17 cellular contexts compared by ENCODE assay signal in the genomic region with DNA sequence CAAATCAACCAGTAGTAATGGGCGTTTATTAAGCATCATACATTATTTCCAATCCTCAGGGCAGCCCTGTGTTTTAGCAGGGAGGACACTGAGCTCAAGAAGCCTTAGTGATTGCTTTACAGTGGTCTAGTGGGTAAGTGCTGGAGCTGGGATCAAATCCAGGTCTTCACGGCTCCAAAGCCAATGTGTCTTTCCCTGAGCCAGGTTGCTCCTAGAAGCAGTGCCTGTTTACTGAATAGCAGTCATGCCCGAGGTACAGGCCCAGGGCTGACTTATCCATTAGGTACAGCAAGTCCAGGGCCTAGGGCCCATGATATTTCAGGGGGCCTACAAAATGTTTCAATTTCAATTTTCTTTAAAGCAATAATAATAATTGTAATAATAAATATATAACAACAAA. TPM values are rescaled to one million over a fixed set of nuclear protein-coding genes. Genes with fewer than 3 reads are reported as not detected.
A peak's percentile ranks its signal among the peaks of the same experiment; 100 is the strongest.
DNase-seq lines count a peak whose midpoint lies in the region; ATAC-seq and TF ChIP-seq lines count a peak whose summit lies in the region.
"Had no signal": no experiment of that assay in that cellular context is flagged by ENCODE, and none has a peak within 500 bp of the region (broad histone marks: within the 10 kb centered on the region; RNA-seq: fewer than 3 reads in every experiment).

No MANE protein-coding gene starts in this region.

- H3K27ac ChIP-seq in left ventricle myocardium inferior (replicated peaks): peak overlapping the region; percentile 66
- H3K27ac ChIP-seq: ascending aorta, foreskin keratinocyte, psoas muscle had no signal

- no peaks in the 10 kb centered on the region for H3K36me3 ChIP-seq in left ventricle myocardium inferior
- H3K36me3 ChIP-seq: ascending aorta had no signal

- H3K4me1 Mint-ChIP-seq in activated CD4-positive, alpha-beta T cell treated with anti-CD3 and anti-CD28 coated beads, Interleukin-2, amount 10 ng/mL, durations not matched to agents 7 days and 5 days: peaks cover 18% of the 10 kb centered on the region
- peaks cover 15 to 33% (median 21%) of the 10 kb centered on the region in 3 donors for H3K4me1 Mint-ChIP-seq in T-cell

- no peak for ATAC-seq in T-cell (replicated peaks in 1 of 4)
- peak; percentile 46 for ATAC-seq in omental fat pad (ENCODE audit: low FRiP score)
- ATAC-seq in GM18868 (IDR thresholded peaks at IDR 0.05; ENCODE audit: unreplicated experiment): no peak
- ATAC-seq in GM19324 (IDR thresholded peaks at IDR 0.05; ENCODE audit: low FRiP score, unreplicated experiment): no peak
- ATAC-seq in GM18873 (IDR thresholded peaks at IDR 0.05; ENCODE audit: low FRiP score, unreplicated experiment): no peak
- ATAC-seq: foreskin keratinocyte, Panc1, psoas muscle, SK-N-SH treated with all-trans-retinoic acid at 6 μM for 48 hours had no signal

- POLR2A ChIA-PET in activated CD4-positive, alpha-beta T cell treated with anti-CD3 and anti-CD28 coated beads, Interleukin-2, amount 10 ng/mL, durations not matched to agents 7 days and 5 days (lab: Charles Lee): no interaction called here
- POLR2A ChIA-PET in T-cell (lab: Charles Lee): no interaction called here

- no peak for TF ChIP-seq CTCF in left ventricle myocardium inferior (IDR thresholded peaks at IDR 0.05; ENCODE audit: borderline replicate concordance)
- TF ChIP-seq CTCF in omental fat pad (IDR thresholded peaks at IDR 0.05): no peak

- H3K27me3 ChIP-seq in left ventricle myocardium inferior (ENCODE audit: low read depth): no peaks in the 10 kb centered on the region
- H3K27me3 ChIP-seq: ascending aorta, foreskin keratinocyte had no signal

- H3K36me3 Mint-ChIP-seq in activated CD4-positive, alpha-beta T cell treated with anti-CD3 and anti-CD28 coated beads, Interleukin-2, amount 10 ng/mL, durations not matched to agents 7 days and 5 days (ENCODE audit: low read depth): no peaks in the 10 kb centered on the region
- H3K36me3 Mint-ChIP-seq in T-cell: no peaks in the 10 kb centered on the region
- H3K36me3 Mint-ChIP-seq: CD8-positive, alpha-beta memory T cell had no signal

- H3K4me3 Mint-ChIP-seq in activated CD4-positive, alpha-beta T cell treated with anti-CD3 and anti-CD28 coated beads, Interleukin-2, amount 10 ng/mL, durations not matched to agents 7 days and 5 days: no peak overlapping the region
- peak overlapping the region in 1 of 3 donors; percentile 41 for H3K4me3 Mint-ChIP-seq in T-cell
- H3K4me3 Mint-ChIP-seq: CD8-positive, alpha-beta memory T cell had no signal

- CTCF ChIA-PET in activated CD4-positive, alpha-beta T cell treated with anti-CD3 and anti-CD28 coated beads, Interleukin-2, amount 10 ng/mL, durations not matched to agents 7 days and 5 days (lab: Charles Lee): interaction anchor here (1.1 kb wide), 1 partner anchor 32 kb away, joined by 3 read pairs; no protein-coding TSS in a partner anchor
- CTCF ChIA-PET in T-cell (lab: Charles Lee): no interaction called here

- no peaks in the 10 kb centered on the region for H3K27me3 Mint-ChIP-seq in activated CD4-positive, alpha-beta T cell treated with anti-CD3 and anti-CD28 coated beads, Interleukin-2, amount 10 ng/mL, durations not matched to agents 7 days and 5 days
- H3K27me3 Mint-ChIP-seq in T-cell: no peaks in the 10 kb centered on the region
- H3K27me3 Mint-ChIP-seq: CD8-positive, alpha-beta memory T cell had no signal

- H3K27ac Mint-ChIP-seq in activated CD4-positive, alpha-beta T cell treated with anti-CD3 and anti-CD28 coated beads, Interleukin-2, amount 10 ng/mL, durations not matched to agents 7 days and 5 days: peak overlapping the region; percentile 62
- peak overlapping the region; percentile 52 to 79 for H3K27ac Mint-ChIP-seq in T-cell

- peaks cover 3% of the 10 kb centered on the region for H3K9me3 Mint-ChIP-seq in activated CD4-positive, alpha-beta T cell treated with anti-CD3 and anti-CD28 coated beads, Interleukin-2, amount 10 ng/mL, durations not matched to agents 7 days and 5 days
- no peaks in the 10 kb centered on the region for H3K9me3 Mint-ChIP-seq in T-cell
- H3K9me3 Mint-ChIP-seq: CD8-positive, alpha-beta memory T cell had no signal

- H3K9me3 ChIP-seq in left ventricle myocardium inferior (replicated peaks): no peaks in the 10 kb centered on the region
- H3K9me3 ChIP-seq: ascending aorta, psoas muscle had no signal

- intact Hi-C loops in left ventricle myocardium inferior (cut with micrococcal nuclease): no loop called here

- peaks cover 17% of the 10 kb centered on the region for H3K4me1 ChIP-seq in left ventricle myocardium inferior
- H3K4me1 ChIP-seq: ascending aorta, psoas muscle had no signal

- no peak for DNase-seq in activated CD4-positive, alpha-beta T cell treated with anti-CD3 and anti-CD28 coated beads, Interleukin-2, amount 10 ng/mL, durations not matched to agents 7 days and 5 days
- DNase-seq in activated CD4-positive, alpha-beta T cell treated with anti-CD3 and anti-CD28 coated beads, Interleukin-2, amount 50 U/mL, for 1 hour: no peak
- no peak for DNase-seq in T-cell
- DNase-seq in left ventricle myocardium inferior: peak; percentile 28
- no peak for DNase-seq in omental fat pad (ENCODE audit: low spot score)
- DNase-seq: activated gamma-delta T cell, NCI-H2171 treated with DMSO at 0.1 percent for 48 hours, NCI-H774, psoas muscle had no signal

- no peak overlapping the region for H3K4me3 ChIP-seq in left ventricle myocardium inferior
- H3K4me3 ChIP-seq: ascending aorta, psoas muscle had no signal

RNA-seq across cellular contexts. Expression of gene SMAD6, which starts 9.6 kb away (rescaled TPM):
- total RNA-seq in activated CD4-positive, alpha-beta T cell treated with anti-CD3 and anti-CD28 coated beads, Interleukin-2, amount 10 ng/mL, durations not matched to agents 7 days and 5 days: under 1 TPM; 0.40 TPM
- total RNA-seq in T-cell (under 1 TPM; 0.13 to 0.55 (median 0.33) TPM), left ventricle myocardium inferior (20.3 TPM), omental fat pad (10 to 100 TPM; 15.6 to 44.9 (median 23.8) TPM)
- total RNA-seq: foreskin keratinocyte had no signal

Comparison
In these comparisons a context has a peak if more than half of its experiments do, and no peak if none do; other contexts are left out.
1. RNA of gene SMAD6, which starts 9.6 kb away (total RNA-seq): 15.6 to 44.9 TPM in omental fat pad and 20.3 TPM in left ventricle myocardium inferior (single experiment); 0.40 TPM in activated CD4-positive, alpha-beta T cell treated with anti-CD3 and anti-CD28 coated beads, Interleukin-2, amount 10 ng/mL, durations not matched to agents 7 days and 5 days and 0.13 to 0.55 TPM in T-cell; every median in the first group is over 10 times any median in the second.